1 cellular context compared by ENCODE assay signal in the genomic region with DNA sequence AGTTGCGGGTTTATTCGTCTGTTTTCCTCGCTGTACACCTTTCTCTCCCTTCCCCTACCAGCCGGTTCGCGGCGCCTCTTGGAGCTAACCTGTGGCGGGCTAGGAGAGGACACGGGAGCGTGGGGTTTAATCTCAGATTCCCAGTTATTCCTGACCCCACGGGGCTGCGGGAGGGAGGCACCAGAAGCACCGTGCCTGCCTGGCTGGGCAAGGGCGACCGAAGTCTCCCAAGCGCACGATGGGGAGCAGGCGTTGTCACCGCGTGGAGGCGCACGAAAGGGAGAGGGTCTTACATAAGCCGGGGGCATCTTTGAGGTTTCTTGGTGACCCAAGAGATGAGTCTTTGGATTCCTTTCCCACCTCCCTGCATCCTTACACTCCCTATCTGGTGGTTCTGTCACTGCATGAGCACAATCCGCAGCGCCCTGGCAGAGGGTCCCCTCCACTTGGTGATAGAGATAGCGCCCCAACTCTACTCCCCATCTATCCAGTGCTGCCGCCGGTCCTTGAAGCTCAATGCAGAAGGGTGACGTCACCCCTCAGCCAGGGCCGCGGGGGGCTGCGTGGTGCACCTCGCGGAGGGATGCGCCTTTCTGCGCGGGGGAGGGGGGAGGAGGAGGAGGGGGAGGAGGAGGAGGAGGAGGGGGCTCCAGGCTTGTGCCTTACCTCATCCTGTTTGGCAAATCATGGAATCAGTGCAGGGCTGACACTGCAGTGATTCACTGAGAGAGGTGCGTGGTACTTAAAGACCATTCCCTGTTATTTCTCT.
TF ChIP-seq lines count a peak whose summit lies in the region.

No MANE protein-coding gene starts in this region.

TF ChIP-seq in K562, 482 proteins besides CTCF, POLR2A, EP300 and RAD21 (continued from another document):
- TF ChIP-seq, protein P1, sequence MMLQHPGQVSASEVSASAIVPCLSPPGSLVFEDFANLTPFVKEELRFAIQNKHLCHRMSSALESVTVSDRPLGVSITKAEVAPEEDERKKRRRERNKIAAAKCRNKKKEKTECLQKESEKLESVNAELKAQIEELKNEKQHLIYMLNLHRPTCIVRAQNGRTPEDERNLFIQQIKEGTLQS (IDR thresholded peaks at IDR 0.05) = peak; percentile 73
- TF ChIP-seq, protein P1 (CRISPR knock-in tag; conservative IDR thresholded peaks at IDR 0.05) = no peak
- TF ChIP-seq, protein P2, sequence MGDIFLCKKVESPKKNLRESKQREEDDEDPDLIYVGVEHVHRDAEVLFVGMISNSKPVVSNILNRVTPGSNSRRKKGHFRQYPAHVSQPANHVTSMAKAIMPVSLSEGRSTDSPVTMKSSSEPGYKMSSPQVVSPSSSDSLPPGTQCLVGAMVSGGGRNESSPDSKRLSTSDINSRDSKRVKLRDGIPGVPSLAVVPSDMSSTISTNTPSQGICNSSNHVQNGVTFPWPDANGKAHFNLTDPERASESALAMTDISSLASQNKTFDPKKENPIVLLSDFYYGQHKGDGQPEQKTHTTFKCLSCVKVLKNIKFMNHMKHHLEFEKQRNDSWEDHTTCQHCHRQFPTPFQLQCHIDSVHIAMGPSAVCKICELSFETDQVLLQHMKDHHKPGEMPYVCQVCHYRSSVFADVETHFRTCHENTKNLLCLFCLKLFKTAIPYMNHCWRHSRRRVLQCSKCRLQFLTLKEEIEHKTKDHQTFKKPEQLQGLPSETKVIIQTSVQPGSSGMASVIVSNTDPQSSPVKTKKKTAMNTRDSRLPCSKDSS (IDR thresholded peaks at IDR 0.05; ENCODE audit: low read depth, partially characterized antibody) = no peak
- TF ChIP-seq LCOR (CRISPR knock-in tag; IDR thresholded peaks at IDR 0.05) = no peak
- no peak for TF ChIP-seq SNRNP70 (optimal IDR thresholded peaks at IDR 0.05; ENCODE audit: low read depth, low read length)
- no peak for TF ChIP-seq BRD4 (IDR thresholded peaks at IDR 0.05)
- TF ChIP-seq XRCC4 (IDR thresholded peaks at IDR 0.05; ENCODE audit: extremely low read depth, insufficient read depth, insufficient read length) = no peak
- TF ChIP-seq RBM34 (IDR thresholded peaks at IDR 0.05; ENCODE audit: borderline replicate concordance, insufficient read depth, low read length) = no peak
- TF ChIP-seq KDM1A (IDR thresholded peaks at IDR 0.05) = peak; percentile 71 to 75; a peak in 3 of 4 replicates
- no peak for TF ChIP-seq PML (IDR thresholded peaks at IDR 0.05; ENCODE audit: low read length)
- no peak for TF ChIP-seq TSC22D4 (tag; IDR thresholded peaks at IDR 0.05)
- TF ChIP-seq NEUROD1 (IDR thresholded peaks at IDR 0.05; ENCODE audit: borderline replicate concordance, low read depth, low read length, partially characterized antibody) = no peak
- TF ChIP-seq MAZ (CRISPR knock-in tag; conservative IDR thresholded peaks at IDR 0.05 in 1 of 2, IDR thresholded peaks at IDR 0.05 in 1 of 2) = no peak
- TF ChIP-seq TFAM (CRISPR knock-in tag; conservative IDR thresholded peaks at IDR 0.05) = no peak
- TF ChIP-seq CBX1 (IDR thresholded peaks at IDR 0.05; ENCODE audit: low read depth) = no peak
